Comparison of ENCODE assay signal across 9 cellular contexts in genomic region chr19:918481-919156, GRCh38. TPM values are rescaled to one million over a fixed set of nuclear protein-coding genes. Genes with fewer than 3 reads are reported as not detected.
DNase-seq lines count a peak whose midpoint lies in the region; TF ChIP-seq lines count a peak whose summit lies in the region.
"Had no signal": no experiment of that assay in that cellular context is flagged by ENCODE, and none has a peak within 500 bp of the region (broad histone marks: within the 10 kb centered on the region; RNA-seq: fewer than 3 reads in every experiment).

No MANE protein-coding gene starts in this region.

- H3K4me1 ChIP-seq in spleen, result peaks cover 28 to 85% (median 63%) of the 10 kb centered on the region in 6 donors

- no peak for TF ChIP-seq POLR2A in spleen (IDR thresholded peaks at IDR 0.05)

- no peaks in the 10 kb centered on the region for H3K9me3 ChIP-seq in spleen

- peaks cover 7 to 57% (median 44%) of the 10 kb centered on the region in 7 donors for H3K27me3 ChIP-seq in spleen (replicated peaks in 1 of 7)

- H3K27ac Mint-ChIP-seq in activated CD4-positive, alpha-beta T cell treated with anti-CD3 and anti-CD28 coated beads, Interleukin-2, amount 10 ng/mL, durations not matched to agents 24 days and 14 days, result peak overlapping the region; percentile 73

- no peaks in the 10 kb centered on the region for H3K9me3 Mint-ChIP-seq in activated CD4-positive, alpha-beta T cell treated with anti-CD3 and anti-CD28 coated beads, Interleukin-2, amount 10 ng/mL, durations not matched to agents 24 days and 14 days

- H3K4me3 ChIP-seq in spleen, result peak overlapping the region in 5 of 8 donors; percentile 45 to 77 (median 47)

- WGBS in spleen, 5 donors, result 1 to 3% (median 3%) methylated on average over 30 to 55 of the region's 56 CpGs

- peaks cover 2% of the 10 kb centered on the region for H3K27me3 Mint-ChIP-seq in activated CD4-positive, alpha-beta T cell treated with anti-CD3 and anti-CD28 coated beads, Interleukin-2, amount 10 ng/mL, durations not matched to agents 24 days and 14 days

- H3K4me1 Mint-ChIP-seq in activated CD4-positive, alpha-beta T cell treated with anti-CD3 and anti-CD28 coated beads, Interleukin-2, amount 10 ng/mL, durations not matched to agents 24 days and 14 days, result peaks cover 17% of the 10 kb centered on the region

- H3K36me3 ChIP-seq in spleen, result no peaks in the 10 kb centered on the region

- no peak for TF ChIP-seq CTCF in spleen (IDR thresholded peaks at IDR 0.05 in 8 of 11, conservative IDR thresholded peaks at IDR 0.05 in 3 of 11)

- DNase-seq in activated CD8-positive, alpha-beta memory T cell treated with anti-CD3 and anti-CD28 coated beads, Interleukin-2, amount 50 U/mL, for 48 hours, result peak; percentile 68
- no peak for DNase-seq in activated CD8-positive, alpha-beta memory T cell treated with anti-CD3 and anti-CD28 coated beads for 24 hours
- peak; percentile 77 for DNase-seq in activated CD4-positive, alpha-beta T cell treated with anti-CD3 and anti-CD28 coated beads, Interleukin-2, amount 10 ng/mL, durations not matched to agents 24 days and 14 days
- DNase-seq in spleen (peak; percentile 85), midbrain (lab: John Stamatoyannopoulos, UW) (no peak), foreskin melanocyte (no peak)
- DNase-seq: NCI-H1694, substantia nigra had no signal

- H3K4me3 Mint-ChIP-seq in activated CD4-positive, alpha-beta T cell treated with anti-CD3 and anti-CD28 coated beads, Interleukin-2, amount 10 ng/mL, durations not matched to agents 24 days and 14 days, result peak overlapping the region; percentile 75

- H3K27ac ChIP-seq in spleen, result peak overlapping the region in 1 of 8 donors; percentile 85

- intact Hi-C loops in activated CD4-positive, alpha-beta T cell treated with anti-CD3 and anti-CD28 coated beads, Interleukin-2, amount 10 ng/mL, durations not matched to agents 24 days and 14 days (cut with micrococcal nuclease), result no loop called here
- intact Hi-C loops in spleen (cut with DNase I; ENCODE audit: low total_unique reads), result no loop called here

- H3K36me3 Mint-ChIP-seq in activated CD4-positive, alpha-beta T cell treated with anti-CD3 and anti-CD28 coated beads, Interleukin-2, amount 10 ng/mL, durations not matched to agents 24 days and 14 days (ENCODE audit: low read depth), result peaks cover 1% of the 10 kb centered on the region

RNA-seq across cellular contexts. Expression of gene KISS1R, which starts 1.5 kb away (rescaled TPM):
- total RNA-seq in activated CD4-positive, alpha-beta T cell treated with anti-CD3 and anti-CD28 coated beads, Interleukin-2, amount 10 ng/mL, durations not matched to agents 24 days and 14 days, result 12.9 and 16.8 TPM in 2 replicates
- under 1 TPM in 5 of 7 donors, not detected in 2; 0.30 to 0.50 (median 0.37) TPM for total RNA-seq in spleen
- polyA plus RNA-seq in spleen, result under 1 TPM; 0.22 to 0.42 (median 0.27) TPM
- total RNA-seq: cardiac septum had no signal

RNA-seq across cellular contexts. Expression of gene R3HDM4, which starts 5.6 kb away (rescaled TPM):
- total RNA-seq in activated CD4-positive, alpha-beta T cell treated with anti-CD3 and anti-CD28 coated beads, Interleukin-2, amount 10 ng/mL, durations not matched to agents 24 days and 14 days, result 86.8 and 91.5 TPM in 2 replicates
- total RNA-seq in spleen, result 100 to 1,000 TPM in 3 of 7 donors, 10 to 100 TPM in 4; 41.0 to 175 (median 90.9) TPM
- polyA plus RNA-seq in spleen, result 10 to 100 TPM; 74.6 to 99.7 (median 87.4) TPM

RNA-seq across cellular contexts. Expression of gene ARID3A, which starts 7.2 kb away (rescaled TPM):
- total RNA-seq in activated CD4-positive, alpha-beta T cell treated with anti-CD3 and anti-CD28 coated beads, Interleukin-2, amount 10 ng/mL, durations not matched to agents 24 days and 14 days, result 35.6 and 36.6 TPM in 2 replicates
- total RNA-seq in spleen, result 10 to 100 TPM; 14.9 to 42.5 (median 22.6) TPM
- 10 to 100 TPM in 1 of 3 donors, 1 to 10 TPM in 2; 2.5 to 10.3 (median 3.2) TPM for polyA plus RNA-seq in spleen

RNA-seq across cellular contexts. Expression of gene RNU6-9, which starts 25.3 kb away (rescaled TPM):
- not detected in 2 replicates for total RNA-seq in activated CD4-positive, alpha-beta T cell treated with anti-CD3 and anti-CD28 coated beads, Interleukin-2, amount 10 ng/mL, durations not matched to agents 24 days and 14 days
- total RNA-seq in spleen, result not detected
- polyA plus RNA-seq in spleen, result not detected
- total RNA-seq: cardiac septum had no signal

RNA-seq across cellular contexts. Expression of gene MED16, which starts 25.6 kb away (rescaled TPM):
- total RNA-seq in activated CD4-positive, alpha-beta T cell treated with anti-CD3 and anti-CD28 coated beads, Interleukin-2, amount 10 ng/mL, durations not matched to agents 24 days and 14 days, result 58.1 and 61.1 TPM in 2 replicates
- total RNA-seq in spleen, result 10 to 100 TPM; 37.0 to 60.7 (median 52.7) TPM
- 10 to 100 TPM; 43.2 to 82.1 (median 77.6) TPM for polyA plus RNA-seq in spleen

Comparison
In these comparisons a context has a peak if more than half of its experiments do, and no peak if none do; other contexts are left out.
1. DNase-seq: peak in activated CD8-positive, alpha-beta memory T cell treated with anti-CD3 and anti-CD28 coated beads, Interleukin-2, amount 50 U/mL, for 48 hours (single experiment), activated CD4-positive, alpha-beta T cell treated with anti-CD3 and anti-CD28 coated beads, Interleukin-2, amount 10 ng/mL, durations not matched to agents 24 days and 14 days (single experiment) and spleen (single experiment); none in activated CD8-positive, alpha-beta memory T cell treated with anti-CD3 and anti-CD28 coated beads for 24 hours (single experiment), midbrain (single experiment) and foreskin melanocyte (single experiment).